9 cellular contexts compared by ENCODE assay signal in genomic region chr17:49576906-49577650, GRCh38. TPM values are rescaled to one million over a fixed set of nuclear protein-coding genes. Genes with fewer than 3 reads are reported as not detected.
DNase-seq lines count a peak whose midpoint lies in the region; ATAC-seq and TF ChIP-seq lines count a peak whose summit lies in the region.
"Had no signal": no experiment of that assay in that cellular context is flagged by ENCODE, and none has a peak within 500 bp of the region (broad histone marks: within the 10 kb centered on the region; RNA-seq: fewer than 3 reads in every experiment).

No MANE protein-coding gene starts in this region.

- TF ChIP-seq CTCF in GM12865 (IDR thresholded peaks at IDR 0.05; ENCODE audit: insufficient read depth, low read depth, low read length, missing control alignments) (no peak), heart right ventricle (IDR thresholded peaks at IDR 0.05) (no peak)
- no peak for TF ChIP-seq CTCF in activated CD8-positive, alpha-beta T cell treated with anti-CD3 and anti-CD28 coated beads for 36 hours (IDR thresholded peaks at IDR 0.05)

- H3K9me3 Mint-ChIP-seq in activated CD8-positive, alpha-beta T cell treated with anti-CD3 and anti-CD28 coated beads for 36 hours: no peaks in the 10 kb centered on the region

- 18% methylated on average over 24 of the region's 24 CpGs for WGBS in heart right ventricle, 2 donors

- POLR2A ChIA-PET in activated CD8-positive, alpha-beta T cell treated with anti-CD3 and anti-CD28 coated beads for 36 hours (lab: Charles Lee): interaction anchor here (1.1 kb wide), 1 partner anchor 17 kb away, joined by 3 read pairs; no protein-coding TSS in a partner anchor

- H3K36me3 ChIP-seq in heart right ventricle: peaks cover 0 to 11% (median 0%) of the 10 kb centered on the region in 9 donors

- peaks cover 8% of the 10 kb centered on the region for H3K4me1 Mint-ChIP-seq in activated CD8-positive, alpha-beta T cell treated with anti-CD3 and anti-CD28 coated beads for 36 hours (ENCODE audit: low read depth)

- no peak overlapping the region for H3K27ac Mint-ChIP-seq in activated CD8-positive, alpha-beta T cell treated with anti-CD3 and anti-CD28 coated beads for 36 hours

- peak overlapping the region; percentile 57 for H3K4me3 ChIP-seq in GM12865 (ENCODE audit: low read depth, low read length)
- peak overlapping the region; percentile 56 to 79 (median 74) for H3K4me3 ChIP-seq in heart right ventricle

- CTCF ChIA-PET in activated CD8-positive, alpha-beta T cell treated with anti-CD3 and anti-CD28 coated beads for 36 hours (lab: Charles Lee): interaction anchor here (0.9 to 22.8 kb wide), 6 partner anchors 8 to 125 kb away, joined by 3 to 780 read pairs (median 4); partner anchors contain the start of gene SLC35B1

- peaks cover 38% of the 10 kb centered on the region for H3K27me3 Mint-ChIP-seq in activated CD8-positive, alpha-beta T cell treated with anti-CD3 and anti-CD28 coated beads for 36 hours

- peak overlapping the region; percentile 56 for H3K4me3 Mint-ChIP-seq in activated CD8-positive, alpha-beta T cell treated with anti-CD3 and anti-CD28 coated beads for 36 hours

- DNase-seq in GM12865 (ENCODE audit: low read depth): no peak
- DNase-seq in activated CD8-positive, alpha-beta T cell treated with anti-CD3 and anti-CD28 coated beads for 36 hours: no peak
- DNase-seq in heart right ventricle: no peak
- no peak for DNase-seq in sciatic nerve (ENCODE audit: low spot score)
- DNase-seq in SK-N-DZ (ENCODE audit: low spot score): no peak
- DNase-seq in stimulated activated CD4-positive, alpha-beta T cell treated with anti-CD3 and anti-CD28 coated beads, Interleukin-15, amount 100 ng/mL, for 24 hours: no peak
- no peak for DNase-seq in DMS153 treated with DMSO at 0.1 percent for 48 hours (lab: John Stamatoyannopoulos, UW; ENCODE audit: unreplicated experiment)
- DNase-seq: NCI-H187 had no signal

- no peaks in the 10 kb centered on the region for H3K36me3 Mint-ChIP-seq in activated CD8-positive, alpha-beta T cell treated with anti-CD3 and anti-CD28 coated beads for 36 hours (ENCODE audit: low read depth)

- H3K4me1 ChIP-seq in heart right ventricle: peaks cover 6 to 55% (median 22%) of the 10 kb centered on the region in 9 donors

- H3K9me3 ChIP-seq in heart right ventricle: no peaks in the 10 kb centered on the region

- H3K27ac ChIP-seq in heart right ventricle: peak overlapping the region in 9 of 10 donors; percentile 17 to 84 (median 61)

- intact Hi-C loops in activated CD8-positive, alpha-beta T cell treated with anti-CD3 and anti-CD28 coated beads for 36 hours (cut with micrococcal nuclease): loop anchor here (10.0 kb wide), 3 partner anchors 208 to 418 kb away; partner anchors contain the start of genes DLX3 and KAT7
- intact Hi-C loops in heart right ventricle (cut with DNase I): loop anchor here in 7 of 10 donors (2.0 to 10.0 kb wide), 5 partner anchors 35 to 278 kb away; no protein-coding TSS in a partner anchor
- intact Hi-C loops in sciatic nerve (cut with DNase I): no loop called here

- no peak for ATAC-seq in activated CD8-positive, alpha-beta T cell treated with anti-CD3 and anti-CD28 coated beads for 36 hours
- peak in 6 of 8 donors; percentile 2 to 39 (median 9) for ATAC-seq in heart right ventricle
- ATAC-seq in sciatic nerve: peak; percentile 8
- no peak for ATAC-seq in HG02678 (IDR thresholded peaks at IDR 0.05; ENCODE audit: unreplicated experiment)

- H3K27me3 ChIP-seq in heart right ventricle: peaks cover 0 to 41% (median 0%) of the 10 kb centered on the region in 7 donors

RNA-seq across cellular contexts. Expression of gene NXPH3, which starts 1.4 kb away (rescaled TPM):
- total RNA-seq in activated CD8-positive, alpha-beta T cell treated with anti-CD3 and anti-CD28 coated beads for 36 hours: under 1 TPM; 0.20 to 0.29 TPM
- total RNA-seq in heart right ventricle (1 to 10 TPM; 2.2 to 4.4 (median 3.2) TPM), sciatic nerve (17.0 TPM)
- 1 to 10 TPM; 2.3 to 5.9 TPM for polyA plus RNA-seq in heart right ventricle
- polyA plus RNA-seq in SK-N-DZ (2014; cell fraction: cytosol; rRNA removed): 0.44 and 0.58 TPM in 2 replicates
- not detected in 2 replicates for polyA plus RNA-seq in SK-N-DZ (2014; cell fraction: nucleus; rRNA removed)

Comparison
In these comparisons a context has a peak if more than half of its experiments do, and no peak if none do; other contexts are left out.
1. ATAC-seq: peak in heart right ventricle (6 of 8) and sciatic nerve (single experiment); none in activated CD8-positive, alpha-beta T cell treated with anti-CD3 and anti-CD28 coated beads for 36 hours (single experiment) and HG02678 (single experiment).